26 cellular contexts compared by ENCODE assay signal in the genomic region with DNA sequence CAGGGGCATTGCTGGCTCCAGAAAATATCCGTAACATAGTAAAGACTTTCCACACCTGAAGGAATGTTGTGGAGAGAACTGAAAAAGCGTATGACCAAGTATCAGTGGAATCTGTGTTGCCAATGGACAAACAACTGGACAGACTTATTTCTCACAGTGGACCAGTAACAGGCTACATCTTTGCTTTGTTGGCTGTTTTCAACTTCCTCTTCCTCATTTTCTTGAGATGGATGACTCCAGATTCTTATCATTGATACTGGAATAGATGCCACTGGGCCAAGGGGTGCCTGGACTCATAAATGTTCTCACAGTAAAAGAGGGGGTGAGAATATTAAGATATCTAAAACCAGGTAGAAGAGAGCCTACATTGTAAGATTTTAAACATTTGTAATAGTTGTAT.
"Had no signal": no experiment of that assay in that cellular context is flagged by ENCODE, and none has a peak within 500 bp of the region (broad histone marks: within the 10 kb centered on the region; RNA-seq: fewer than 3 reads in every experiment).

No MANE protein-coding gene starts in this region.

- H3K27ac ChIP-seq: SJSA1 had no signal

- H3K4me3 ChIP-seq: MG63, SJSA1 had no signal

- ATAC-seq: activated CD8-positive, alpha-beta memory T cell treated with anti-CD3 and anti-CD28 coated beads, Interleukin-2, amount 10 ng/mL, durations not matched to agents 7 days and 5 days; activated naive CD4-positive, alpha-beta T cell treated with anti-CD3 and anti-CD28 coated beads, Interleukin-2, amount 50 U/mL, for 72 hours; activated naive CD8-positive, alpha-beta T cell treated with anti-CD3 and anti-CD28 coated beads, Interleukin-2, amount 50 U/mL, for 24 hours; PC-3; SK-N-SH treated with all-trans-retinoic acid at 6 μM for 48 hours; WTC11 had no signal

- H3K27me3 ChIP-seq: MG63, SJSA1 had no signal

- DNase-seq: activated CD4-positive, alpha-beta T cell treated with anti-CD3 and anti-CD28 coated beads for 48 hours; activated CD4-positive, alpha-beta T cell treated with anti-CD3 and anti-CD28 coated beads, Interleukin-2, amount 50 U/mL, for 48 hours; activated CD4-positive, CD25-positive, alpha-beta regulatory T cell treated with anti-CD3 and anti-CD28 coated beads, Interleukin-2, amount 50 U/mL, for 72 hours; activated CD8-positive, alpha-beta memory T cell treated with anti-CD3 and anti-CD28 coated beads, Interleukin-2, amount 10 ng/mL, durations not matched to agents 7 days and 5 days; activated effector memory CD4-positive, alpha-beta T cell treated with Interleukin-2 at 50 U/mL for 16 hours; activated naive CD4-positive, alpha-beta T cell treated with Interleukin-2 at 50 U/mL for 16 hours; activated naive CD8-positive, alpha-beta T cell treated with anti-CD3 and anti-CD28 coated beads, Interleukin-2, amount 50 U/mL, for 24 hours; activated T-cell treated with anti-CD3 and anti-CD28 coated beads, Interleukin-2, amount 50 U/mL, for 24 hours; cerebellar nuclear complex; MG63; NCI-H1092 treated with DMSO at 0.1 percent for 48 hours; NCI-H1417 treated with DMSO at 0.1 percent for 48 hours; NCI-H1694; NCI-H2029; NCI-H2107; NCI-H345; NCI-H510A; NCI-H69; NK-92 treated with Interleukin-12 subunit alpha and Interleukin-12 subunit beta, amount 100 ng/mL, for 24 hours; PC-3; SHP77; SW 1271 had no signal
